8 cellular contexts compared by ENCODE assay signal in the genomic region with DNA sequence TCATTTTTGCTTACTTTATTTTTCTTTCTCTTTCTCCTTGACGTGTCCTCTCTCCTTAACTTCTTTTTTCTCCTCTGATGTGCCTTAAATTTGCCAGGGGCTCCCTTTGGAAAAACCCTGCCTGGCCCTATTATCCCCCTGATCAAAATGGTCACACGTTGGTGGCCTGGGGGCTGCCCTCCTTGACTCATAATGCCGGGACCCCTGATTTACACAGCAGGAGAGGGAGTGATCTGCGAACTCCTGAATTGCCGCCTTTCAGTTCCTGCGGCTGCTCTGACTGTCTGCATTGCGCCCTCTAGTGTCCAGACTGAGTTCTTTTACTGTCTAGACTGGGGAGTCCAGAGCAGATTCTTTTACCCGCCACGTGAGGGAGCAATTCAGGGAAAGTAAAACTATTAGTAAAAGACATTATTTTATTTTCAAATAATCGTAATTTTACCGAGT. TPM values are rescaled to one million over a fixed set of nuclear protein-coding genes. Genes with fewer than 3 reads are reported as not detected.
DNase-seq lines count a peak whose midpoint lies in the region; ATAC-seq, FAIRE-seq and TF ChIP-seq lines count a peak whose summit lies in the region.

No MANE protein-coding gene starts in this region.

- H3K27ac ChIP-seq in A549, result no peak overlapping the region
- H3K27ac ChIP-seq in skeletal muscle tissue (ENCODE audit: low read depth, low read length), result no peak overlapping the region

- H3K27me3 ChIP-seq in skeletal muscle tissue (ENCODE audit: control insufficient read depth in 3 of 3, insufficient read depth in 3 of 3, low read length in 3 of 3), result no peaks in the 10 kb centered on the region

- peak overlapping the region in 2 of 3 donors; percentile 23 to 58 for H3K9ac ChIP-seq in skeletal muscle tissue (ENCODE audit: low read depth in 1 of 3, low read length in 3 of 3)

- no peaks in the 10 kb centered on the region for H3K36me3 ChIP-seq in skeletal muscle tissue (ENCODE audit: control insufficient read depth in 3 of 3, insufficient read depth in 3 of 3, low read length in 3 of 3)

- no peak for TF ChIP-seq EP300 in A549 (IDR thresholded peaks at IDR 0.05)

- H3K4me3 ChIP-seq in A549 (no peak overlapping the region), astrocyte of the spinal cord (ENCODE audit: low read depth, low read length) (no peak overlapping the region), skeletal muscle tissue (ENCODE audit: low read length in 3 of 3) (peak overlapping the region in 2 of 3 donors; percentile 27 to 51)

- POLR2A ChIA-PET in A549 (lab: Yijun Ruan, JAX), result no interaction called here

- peak; percentile 50 to 57 for TF ChIP-seq RAD21 in A549 (conservative IDR thresholded peaks at IDR 0.05 in 1 of 2, IDR thresholded peaks at IDR 0.05 in 1 of 2)

- CTCF ChIA-PET in A549 (lab: Yijun Ruan, JAX), result interaction anchor here (0.7 to 2.2 kb wide), 9 partner anchors 10 to 990 kb away, joined by 3 to 14 read pairs (median 3); no protein-coding TSS in a partner anchor

- H3K4me2 ChIP-seq in A549, result peak overlapping the region; percentile 68

- H3K4me1 ChIP-seq in A549, result no peaks in the 10 kb centered on the region
- peaks cover 0 to 2% (median 0%) of the 10 kb centered on the region in 3 donors for H3K4me1 ChIP-seq in skeletal muscle tissue (ENCODE audit: control insufficient read depth in 3 of 3, insufficient read depth in 3 of 3, low read length in 3 of 3)

- H3K9me3 ChIP-seq in A549, result no peaks in the 10 kb centered on the region
- no peaks in the 10 kb centered on the region for H3K9me3 ChIP-seq in skeletal muscle tissue (ENCODE audit: control insufficient read depth in 3 of 3, low read length in 3 of 3)

- DNase-seq in A549 (ENCODE audit: low read depth in 1 of 2, low spot score in 1 of 2) (peak; percentile 60 to 89), GM18507 (ENCODE audit: extremely low spot score, insufficient read length, low read depth) (no peak), NCI-H1930 (lab: John Stamatoyannopoulos, UW) (peak; percentile 68 to 78), T-helper 9 cell (peak; percentile 67), astrocyte of the spinal cord (ENCODE audit: low read depth, low spot score) (peak; percentile 77), iPS DF 19.7 (ENCODE audit: low read depth, low spot score) (peak; percentile 74)

- no peak for TF ChIP-seq POLR2A in A549 (IDR thresholded peaks at IDR 0.05; ENCODE audit: low read length)

- TF ChIP-seq CTCF in A549 (IDR thresholded peaks at IDR 0.05) (peak; percentile 98), astrocyte of the spinal cord (IDR thresholded peaks at IDR 0.05; ENCODE audit: low read depth, low read length) (peak; percentile 98)

- FAIRE-seq in A549 (lab: Jason Lieb, UNC) (peak; percentile 96), GM18507 (lab: Jason Lieb, UNC) (peak; percentile 98)

- WGBS in A549 (ENCODE audit: missing lambda C conversion rate), result 3% methylated on average over 11 of the region's 11 CpGs

- in situ Hi-C loops in astrocyte of the spinal cord (cut with HindIII; ENCODE audit: low sequenced_read_pairs), result no loop called here

- ATAC-seq in A549 (peak; percentile 97 to 100), HG02981 (IDR thresholded peaks at IDR 0.05; ENCODE audit: unreplicated experiment) (peak; percentile 62)

TF ChIP-seq in A549, 52 proteins besides CTCF, POLR2A, EP300 and RAD21:
- TF ChIP-seq JUN (IDR thresholded peaks at IDR 0.05) (no peak), CHD2 (IDR thresholded peaks at IDR 0.05; ENCODE audit: low read length, partially characterized antibody) (no peak), MAFK (IDR thresholded peaks at IDR 0.05; ENCODE audit: partially characterized antibody) (no peak), FOXS1 (CRISPR knock-in tag; IDR thresholded peaks at IDR 0.05) (no peak), HOXB13 (CRISPR knock-in tag; IDR thresholded peaks at IDR 0.05; ENCODE audit: low read depth) (no peak), RFX5 (IDR thresholded peaks at IDR 0.05) (no peak), EHF (CRISPR knock-in tag; IDR thresholded peaks at IDR 0.05) (no peak), HDAC2 (IDR thresholded peaks at IDR 0.05) (no peak), NR3C1 (IDR thresholded peaks at IDR 0.05) (no peak), SMC3 (IDR thresholded peaks at IDR 0.05) (peak; percentile 61), ZNF302 (CRISPR knock-in tag; IDR thresholded peaks at IDR 0.05) (no peak), TFCP2L1 (CRISPR knock-in tag; IDR thresholded peaks at IDR 0.05) (no peak), RARB (CRISPR knock-in tag; IDR thresholded peaks at IDR 0.05) (no peak)
- TF ChIP-seq, protein P1, sequence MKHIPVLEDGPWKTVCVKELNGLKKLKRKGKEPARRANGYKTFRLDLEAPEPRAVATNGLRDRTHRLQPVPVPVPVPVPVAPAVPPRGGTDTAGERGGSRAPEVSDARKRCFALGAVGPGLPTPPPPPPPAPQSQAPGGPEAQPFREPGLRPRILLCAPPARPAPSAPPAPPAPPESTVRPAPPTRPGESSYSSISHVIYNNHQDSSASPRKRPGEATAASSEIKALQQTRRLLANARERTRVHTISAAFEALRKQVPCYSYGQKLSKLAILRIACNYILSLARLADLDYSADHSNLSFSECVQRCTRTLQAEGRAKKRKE (CRISPR knock-in tag; IDR thresholded peaks at IDR 0.05; ENCODE audit: low read depth), result no peak
- TF ChIP-seq, protein P2, sequence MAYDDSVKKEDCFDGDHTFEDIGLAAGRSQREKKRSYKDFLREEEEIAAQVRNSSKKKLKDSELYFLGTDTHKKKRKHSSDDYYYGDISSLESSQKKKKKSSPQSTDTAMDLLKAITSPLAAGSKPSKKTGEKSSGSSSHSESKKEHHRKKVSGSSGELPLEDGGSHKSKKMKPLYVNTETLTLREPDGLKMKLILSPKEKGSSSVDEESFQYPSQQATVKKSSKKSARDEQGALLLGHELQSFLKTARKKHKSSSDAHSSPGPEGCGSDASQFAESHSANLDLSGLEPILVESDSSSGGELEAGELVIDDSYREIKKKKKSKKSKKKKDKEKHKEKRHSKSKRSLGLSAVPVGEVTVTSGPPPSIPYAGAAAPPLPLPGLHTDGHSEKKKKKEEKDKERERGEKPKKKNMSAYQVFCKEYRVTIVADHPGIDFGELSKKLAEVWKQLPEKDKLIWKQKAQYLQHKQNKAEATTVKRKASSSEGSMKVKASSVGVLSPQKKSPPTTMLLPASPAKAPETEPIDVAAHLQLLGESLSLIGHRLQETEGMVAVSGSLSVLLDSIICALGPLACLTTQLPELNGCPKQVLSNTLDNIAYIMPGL (CRISPR knock-in tag; IDR thresholded peaks at IDR 0.05; ENCODE audit: borderline replicate concordance), result no peak
- TF ChIP-seq, protein P3, sequence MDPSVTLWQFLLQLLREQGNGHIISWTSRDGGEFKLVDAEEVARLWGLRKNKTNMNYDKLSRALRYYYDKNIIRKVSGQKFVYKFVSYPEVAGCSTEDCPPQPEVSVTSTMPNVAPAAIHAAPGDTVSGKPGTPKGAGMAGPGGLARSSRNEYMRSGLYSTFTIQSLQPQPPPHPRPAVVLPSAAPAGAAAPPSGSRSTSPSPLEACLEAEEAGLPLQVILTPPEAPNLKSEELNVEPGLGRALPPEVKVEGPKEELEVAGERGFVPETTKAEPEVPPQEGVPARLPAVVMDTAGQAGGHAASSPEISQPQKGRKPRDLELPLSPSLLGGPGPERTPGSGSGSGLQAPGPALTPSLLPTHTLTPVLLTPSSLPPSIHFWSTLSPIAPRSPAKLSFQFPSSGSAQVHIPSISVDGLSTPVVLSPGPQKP (IDR thresholded peaks at IDR 0.05; ENCODE audit: low read depth, low read length), result no peak
- TF ChIP-seq, protein P4, sequence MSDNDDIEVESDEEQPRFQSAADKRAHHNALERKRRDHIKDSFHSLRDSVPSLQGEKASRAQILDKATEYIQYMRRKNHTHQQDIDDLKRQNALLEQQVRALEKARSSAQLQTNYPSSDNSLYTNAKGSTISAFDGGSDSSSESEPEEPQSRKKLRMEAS (IDR thresholded peaks at IDR 0.05), result 0 out of 2 replicates have a peak, but pooled peaks have one; percentile 18
- TF ChIP-seq, protein P5, sequence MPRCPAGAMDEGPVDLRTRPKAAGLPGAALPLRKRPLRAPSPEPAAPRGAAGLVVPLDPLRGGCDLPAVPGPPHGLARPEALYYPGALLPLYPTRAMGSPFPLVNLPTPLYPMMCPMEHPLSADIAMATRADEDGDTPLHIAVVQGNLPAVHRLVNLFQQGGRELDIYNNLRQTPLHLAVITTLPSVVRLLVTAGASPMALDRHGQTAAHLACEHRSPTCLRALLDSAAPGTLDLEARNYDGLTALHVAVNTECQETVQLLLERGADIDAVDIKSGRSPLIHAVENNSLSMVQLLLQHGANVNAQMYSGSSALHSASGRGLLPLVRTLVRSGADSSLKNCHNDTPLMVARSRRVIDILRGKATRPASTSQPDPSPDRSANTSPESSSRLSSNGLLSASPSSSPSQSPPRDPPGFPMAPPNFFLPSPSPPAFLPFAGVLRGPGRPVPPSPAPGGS (IDR thresholded peaks at IDR 0.05), result no peak
- TF ChIP-seq, protein P6, sequence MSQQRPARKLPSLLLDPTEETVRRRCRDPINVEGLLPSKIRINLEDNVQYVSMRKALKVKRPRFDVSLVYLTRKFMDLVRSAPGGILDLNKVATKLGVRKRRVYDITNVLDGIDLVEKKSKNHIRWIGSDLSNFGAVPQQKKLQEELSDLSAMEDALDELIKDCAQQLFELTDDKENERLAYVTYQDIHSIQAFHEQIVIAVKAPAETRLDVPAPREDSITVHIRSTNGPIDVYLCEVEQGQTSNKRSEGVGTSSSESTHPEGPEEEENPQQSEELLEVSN (IDR thresholded peaks at IDR 0.05; ENCODE audit: borderline replicate concordance, low read depth), result 0 out of 2 replicates have a peak, but pooled peaks have one; percentile 38

RNA-seq across cellular contexts. Expression of a gene that starts 44.8 kb away (rescaled TPM):
- polyA plus RNA-seq in A549 (2011; rRNA removed) (not detected in 2 replicates), A549 (2017; fragmentation: RNase III; extraction: RNeasy Plus Mini Kit Qiagen cat#74134 plus additional on column Dnase treatment) (not detected in 3 replicates)
- not detected in 2 replicates for polyA plus RNA-seq in A549 (2012; cell fraction: cytosol; rRNA removed)
- not detected in 2 replicates for polyA plus RNA-seq in A549 (2012; cell fraction: nucleus; rRNA removed)
- polyA minus RNA-seq in A549 (2011; rRNA and poly(A)+ RNA removed), result not detected in 2 replicates
- total RNA-seq in skeletal muscle tissue, result 0.52 TPM

Comparison
In these comparisons a context has a peak if more than half of its experiments do, and no peak if none do; other contexts are left out.
1. H3K4me3 ChIP-seq: peak in skeletal muscle tissue (2 of 3); none in A549 (single experiment) and astrocyte of the spinal cord (single experiment).